In the genomic region with DNA sequence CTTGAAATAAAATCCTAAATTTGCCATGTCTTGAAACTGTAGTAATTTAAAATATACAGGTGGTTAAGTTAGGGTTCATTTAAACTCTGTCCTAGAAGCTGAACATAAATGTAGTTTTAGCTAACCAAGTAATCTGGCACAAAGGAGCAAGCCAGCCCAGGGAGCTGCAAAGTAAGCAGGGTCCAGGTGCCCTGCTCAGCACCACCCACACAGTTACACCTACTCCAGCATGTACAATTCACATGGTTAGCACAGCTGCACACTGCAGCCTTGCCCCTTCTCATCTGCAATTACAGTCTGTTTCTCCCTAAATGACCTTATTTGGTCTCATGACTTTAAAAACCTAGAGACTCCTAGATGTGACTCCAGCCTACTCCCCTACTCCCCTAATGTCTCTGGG, we compare ENCODE assay signal across 24 cellular contexts.
"Had no signal": no experiment of that assay in that cellular context is flagged by ENCODE, and none has a peak within 500 bp of the region (broad histone marks: within the 10 kb centered on the region; RNA-seq: fewer than 3 reads in every experiment).

No MANE protein-coding gene starts in this region.

- H3K27ac ChIP-seq: esophagus squamous epithelium, gastroesophageal sphincter, heart left ventricle, neutrophil, ovary, skin epidermis, thoracic aorta had no signal

- H3K36me3 ChIP-seq: esophagus squamous epithelium, gastroesophageal sphincter, heart left ventricle, neutrophil, ovary, thoracic aorta had no signal

- ATAC-seq: activated CD8-positive, alpha-beta T cell treated with anti-CD3 and anti-CD28 coated beads for 36 hours; activated naive CD8-positive, alpha-beta T cell treated with anti-CD3 and anti-CD28 coated beads, Interleukin-2, amount 50 U/mL, for 24 hours; gastroesophageal sphincter; left cardiac atrium; right cardiac atrium; stimulated activated naive B cell treated with anti-CD40 and anti-IgM and Interleukin-4, amounts not matched to agents 10 μg/mL and 1 μg/mL and 100 μg/mL, for 72 hours had no signal

- H3K36me3 Mint-ChIP-seq: stimulated activated naive B cell treated with anti-CD40 and anti-IgM and Interleukin-4, amounts not matched to agents 10 μg/mL and 1 μg/mL and 100 μg/mL, for 72 hours had no signal

- H3K9me3 ChIP-seq: esophagus squamous epithelium, gastroesophageal sphincter, heart left ventricle, neutrophil, ovary, thoracic aorta had no signal

- H3K9me3 Mint-ChIP-seq: activated CD4-positive, alpha-beta T cell treated with anti-CD3 and anti-CD28 coated beads, Interleukin-2, amount 10 ng/mL, durations not matched to agents 7 days and 5 days; activated CD8-positive, alpha-beta T cell treated with anti-CD3 and anti-CD28 coated beads for 36 hours; activated naive CD8-positive, alpha-beta T cell treated with anti-CD3 and anti-CD28 coated beads, Interleukin-2, amount 50 U/mL, for 24 hours; activated T-helper 1 cell treated with anti-CD3 and anti-CD28 coated beads, Interleukin-12 subunit alpha, Interleukin-12 subunit beta, Interleukin-2, Interleukin-4 antibody, amounts not matched to agents 30 ng/mL and 10 ng/mL and 1 ng/mL, durations not matched to agents 14 hours and 24 hours and 36 hours; endodermal cell; nephron; stimulated activated naive B cell treated with anti-CD40 and anti-IgM and Interleukin-4, amounts not matched to agents 10 μg/mL and 1 μg/mL and 100 μg/mL, for 72 hours; T-helper 1 cell treated with Interleukin-12 subunit alpha and Interleukin-12 subunit beta and Interleukin-4 antibody, amounts not matched to agents 30 μg/mL and 1 μg/mL, for 36 hours had no signal

- H3K4me1 Mint-ChIP-seq: activated CD4-positive, alpha-beta T cell treated with anti-CD3 and anti-CD28 coated beads, Interleukin-2, amount 10 ng/mL, durations not matched to agents 7 days and 5 days; activated naive CD8-positive, alpha-beta T cell treated with anti-CD3 and anti-CD28 coated beads, Interleukin-2, amount 50 U/mL, for 24 hours; endodermal cell; nephron; stimulated activated naive B cell treated with anti-CD40 and anti-IgM and Interleukin-4, amounts not matched to agents 10 μg/mL and 1 μg/mL and 100 μg/mL, for 72 hours had no signal

- H3K4me3 Mint-ChIP-seq: activated CD4-positive, alpha-beta T cell treated with anti-CD3 and anti-CD28 coated beads, Interleukin-2, amount 10 ng/mL, durations not matched to agents 7 days and 5 days; activated CD8-positive, alpha-beta T cell treated with anti-CD3 and anti-CD28 coated beads for 36 hours; activated naive CD8-positive, alpha-beta T cell treated with anti-CD3 and anti-CD28 coated beads, Interleukin-2, amount 50 U/mL, for 24 hours; activated T-helper 1 cell treated with anti-CD3 and anti-CD28 coated beads, Interleukin-12 subunit alpha, Interleukin-12 subunit beta, Interleukin-2, Interleukin-4 antibody, amounts not matched to agents 30 ng/mL and 10 ng/mL and 1 ng/mL, durations not matched to agents 14 hours and 24 hours and 36 hours; endodermal cell; nephron; stimulated activated naive B cell treated with anti-CD40 and anti-IgM and Interleukin-4, amounts not matched to agents 10 μg/mL and 1 μg/mL and 100 μg/mL, for 72 hours; T-helper 1 cell treated with Interleukin-12 subunit alpha and Interleukin-12 subunit beta and Interleukin-4 antibody, amounts not matched to agents 30 μg/mL and 1 μg/mL, for 36 hours had no signal

- H3K4me3 ChIP-seq: esophagus squamous epithelium, gastroesophageal sphincter, heart left ventricle, ovary, skin epidermis, thoracic aorta had no signal

- H3K27me3 Mint-ChIP-seq: activated naive CD8-positive, alpha-beta T cell treated with anti-CD3 and anti-CD28 coated beads, Interleukin-2, amount 50 U/mL, for 24 hours had no signal

- H3K4me1 ChIP-seq: esophagus squamous epithelium, gastroesophageal sphincter had no signal

- H3K27me3 ChIP-seq: esophagus squamous epithelium, gastroesophageal sphincter, heart left ventricle, neutrophil, ovary had no signal

- H3K27ac Mint-ChIP-seq: activated CD4-positive, alpha-beta T cell treated with anti-CD3 and anti-CD28 coated beads, Interleukin-2, amount 10 ng/mL, durations not matched to agents 7 days and 5 days; activated CD8-positive, alpha-beta T cell treated with anti-CD3 and anti-CD28 coated beads for 36 hours; activated naive CD8-positive, alpha-beta T cell treated with anti-CD3 and anti-CD28 coated beads, Interleukin-2, amount 50 U/mL, for 24 hours; activated T-helper 1 cell treated with anti-CD3 and anti-CD28 coated beads, Interleukin-12 subunit alpha, Interleukin-12 subunit beta, Interleukin-2, Interleukin-4 antibody, amounts not matched to agents 30 ng/mL and 10 ng/mL and 1 ng/mL, durations not matched to agents 14 hours and 24 hours and 36 hours; endodermal cell; nephron; stimulated activated naive B cell treated with anti-CD40 and anti-IgM and Interleukin-4, amounts not matched to agents 10 μg/mL and 1 μg/mL and 100 μg/mL, for 72 hours; T-helper 1 cell treated with Interleukin-12 subunit alpha and Interleukin-12 subunit beta and Interleukin-4 antibody, amounts not matched to agents 30 μg/mL and 1 μg/mL, for 36 hours had no signal

- DNase-seq: activated CD4-positive, alpha-beta T cell treated with anti-CD3 and anti-CD28 coated beads, Interleukin-2, amount 10 ng/mL, durations not matched to agents 7 days and 5 days; activated CD4-positive, CD25-positive, alpha-beta regulatory T cell; activated CD8-positive, alpha-beta T cell treated with anti-CD3 and anti-CD28 coated beads for 36 hours; activated gamma-delta T cell; activated naive CD4-positive, alpha-beta T cell treated with anti-CD3 and anti-CD28 coated beads, Interleukin-2, amount 50 U/mL, for 16 hours; activated naive CD8-positive, alpha-beta T cell treated with anti-CD3 and anti-CD28 coated beads, Interleukin-2, amount 50 U/mL, for 24 hours; cerebellar nuclear complex; cortex of kidney; endodermal cell; esophagus squamous epithelium; heart left ventricle; islet precursor cell; left cardiac atrium; mesenchymal stem cell; ovary; right cardiac atrium; stimulated activated naive B cell treated with anti-CD40 and anti-IgM and Interleukin-4, amounts not matched to agents 10 μg/mL and 1 μg/mL and 100 μg/mL, for 72 hours had no signal
